ENCODE assay signal across 1 cellular context in genomic region chr2:20350753-20351554, GRCh38.
TF ChIP-seq lines count a peak whose summit lies in the region.

TSS of gene PUM2 (minus strand) at chr2:20350844. CDS start at chr2:20327360, 23,484 bp downstream.

TF ChIP-seq in HEK293, 187 proteins besides CTCF, POLR2A, EP300 and RAD21 (continued from another document):
- TF ChIP-seq ZNF26 (tag by site-specific recombination; IDR thresholded peaks at IDR 0.05) (no peak), ZNF624 (tag by site-specific recombination; IDR thresholded peaks at IDR 0.05) (no peak), ZNF148 (tag by site-specific recombination; IDR thresholded peaks at IDR 0.05; ENCODE audit: borderline replicate concordance) (no peak), ZNF274 (IDR thresholded peaks at IDR 0.05; ENCODE audit: low read length) (no peak), ZNF274 (tag by site-specific recombination; IDR thresholded peaks at IDR 0.05; ENCODE audit: borderline replicate concordance) (no peak), ZBTB17 (tag by site-specific recombination; IDR thresholded peaks at IDR 0.05) (peak; percentile 81), HOXA7 (CRISPR knock-in tag; IDR thresholded peaks at IDR 0.05; ENCODE audit: borderline replicate concordance) (no peak), ZEB2 (tag by site-specific recombination; IDR thresholded peaks at IDR 0.05) (peak; percentile 41), SETDB1 (IDR thresholded peaks at IDR 0.05; ENCODE audit: insufficient read length, low read length) (no peak), ZNF555 (tag by site-specific recombination; conservative IDR thresholded peaks at IDR 0.05) (no peak), ZNF785 (tag by site-specific recombination; IDR thresholded peaks at IDR 0.05) (no peak), ZNF521 (tag by site-specific recombination; IDR thresholded peaks at IDR 0.05) (no peak), ZNF112 (tag by site-specific recombination; IDR thresholded peaks at IDR 0.05) (no peak), SP7 (tag by site-specific recombination; IDR thresholded peaks at IDR 0.05) (peak; percentile 58; the same call in 1 of the 2 replicates), ZNF398 (tag by site-specific recombination; IDR thresholded peaks at IDR 0.05) (peak; percentile 45; the same call in 1 of the 2 replicates), ZNF394 (tag by site-specific recombination; IDR thresholded peaks at IDR 0.05; ENCODE audit: borderline replicate concordance) (0 out of 2 replicates have a peak, but pooled peaks have one; percentile 21), ZNF223 (tag by site-specific recombination; IDR thresholded peaks at IDR 0.05) (no peak), ZBTB44 (tag by site-specific recombination; IDR thresholded peaks at IDR 0.05) (0 out of 2 replicates have a peak, but pooled peaks have one; percentile 20), RBAK (tag by site-specific recombination; IDR thresholded peaks at IDR 0.05) (no peak), ZNF2 (tag by site-specific recombination; IDR thresholded peaks at IDR 0.05) (peak; percentile 65; the same call in 1 of the 2 replicates), ZNF623 (tag by site-specific recombination; IDR thresholded peaks at IDR 0.05) (no peak), MYNN (tag by site-specific recombination; IDR thresholded peaks at IDR 0.05; ENCODE audit: borderline replicate concordance) (no peak), ZNF341 (tag by site-specific recombination; IDR thresholded peaks at IDR 0.05; ENCODE audit: low read depth) (peak; percentile 64; the same call in 1 of the 2 replicates), ZNF280C (tag by site-specific recombination; IDR thresholded peaks at IDR 0.05) (no peak), ZNF362 (tag by site-specific recombination; IDR thresholded peaks at IDR 0.05) (no peak), KLF8 (tag by site-specific recombination; IDR thresholded peaks at IDR 0.05) (no peak), SP3 (tag by site-specific recombination; IDR thresholded peaks at IDR 0.05) (peak; percentile 64), TCF7L2 (IDR thresholded peaks at IDR 0.05; ENCODE audit: borderline replicate concordance, low read depth, low read length) (peak; percentile 82; the same call in 1 of the 2 replicates)
